In the genomic region with DNA sequence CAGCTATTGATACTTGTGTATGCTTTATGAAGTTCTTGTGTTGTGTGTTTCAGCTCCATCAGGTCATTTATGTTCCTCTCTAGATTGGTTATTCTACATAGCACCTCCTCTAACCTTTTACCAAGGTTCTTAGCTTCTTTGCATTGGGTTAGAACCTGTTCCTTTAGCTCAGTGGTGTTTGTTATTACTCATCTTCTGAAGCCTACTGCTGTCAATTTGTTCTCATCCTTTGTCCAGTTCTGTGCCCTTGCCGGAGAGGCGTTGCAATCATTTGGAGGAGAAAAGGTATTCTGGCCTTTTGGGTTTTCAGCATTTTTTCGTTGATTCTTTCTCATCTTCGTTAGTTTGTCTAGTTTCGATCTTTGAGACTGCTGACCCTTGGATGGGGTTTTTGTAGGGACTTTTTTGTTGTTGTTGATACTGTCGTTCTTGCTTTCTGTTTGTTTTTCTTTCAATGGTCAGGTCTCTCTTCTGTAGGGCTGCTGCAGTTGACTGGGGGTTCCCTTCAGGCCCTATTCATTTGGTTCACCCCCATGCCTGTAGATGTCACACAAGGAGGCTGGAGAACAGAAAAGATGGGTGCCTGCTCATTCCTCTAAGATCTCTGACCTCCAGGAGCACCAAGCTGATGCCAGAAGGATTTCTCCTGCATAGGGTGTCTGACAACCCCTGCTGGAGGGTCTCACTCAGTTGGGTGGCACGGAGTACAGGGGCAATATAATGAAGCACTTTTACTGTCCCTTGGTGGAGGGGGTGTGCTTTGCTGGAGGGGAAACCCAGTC, we compare ENCODE assay signal across 37 cellular contexts. TPM values are rescaled to one million over a fixed set of nuclear protein-coding genes. Genes with fewer than 3 reads are reported as not detected.
DNase-seq lines count a peak whose midpoint lies in the region; ATAC-seq and TF ChIP-seq lines count a peak whose summit lies in the region.
"Had no signal": no experiment of that assay in that cellular context is flagged by ENCODE, and none has a peak within 500 bp of the region (broad histone marks: within the 10 kb centered on the region; RNA-seq: fewer than 3 reads in every experiment).

No MANE protein-coding gene starts in this region.

- in situ Hi-C loops in gastrocnemius medialis (cut with MboI; ENCODE audit: low sequenced_read_pairs in 4 of 4), result no loop called here

- TF ChIP-seq POLR2A in gastrocnemius medialis (IDR thresholded peaks at IDR 0.05) (no peak), prostate gland (IDR thresholded peaks at IDR 0.05) (no peak)

- H3K36me3 ChIP-seq in gastrocnemius medialis, result no peaks in the 10 kb centered on the region
- no peaks in the 10 kb centered on the region for H3K36me3 ChIP-seq in prostate gland
- H3K36me3 ChIP-seq: esophagus muscularis mucosa, heart left ventricle, left ventricle myocardium inferior, neutrophil, sigmoid colon, tibial artery had no signal

- TF ChIP-seq CTCF in gastrocnemius medialis (IDR thresholded peaks at IDR 0.05 in 4 of 5, conservative IDR thresholded peaks at IDR 0.05 in 1 of 5) (no peak), prostate gland (IDR thresholded peaks at IDR 0.05) (no peak)

- ATAC-seq in GM18517 (IDR thresholded peaks at IDR 0.05; ENCODE audit: unreplicated experiment) (peak; percentile 64), GM19455 (IDR thresholded peaks at IDR 0.05; ENCODE audit: unreplicated experiment) (peak; percentile 71), HG02798 (IDR thresholded peaks at IDR 0.05; ENCODE audit: poor library complexity, unreplicated experiment) (peak; percentile 67), HG03439 (IDR thresholded peaks at IDR 0.05; ENCODE audit: unreplicated experiment) (peak; percentile 66), GM19395 (IDR thresholded peaks at IDR 0.05; ENCODE audit: unreplicated experiment) (no peak), gastrocnemius medialis (no peak)
- ATAC-seq: activated naive CD4-positive, alpha-beta T cell treated with anti-CD3 and anti-CD28 coated beads, Interleukin-2, amount 50 U/mL, for 72 hours; foreskin keratinocyte; heart left ventricle; psoas muscle; T-cell had no signal

- H3K4me3 ChIP-seq in gastrocnemius medialis (no peak overlapping the region), prostate gland (no peak overlapping the region)
- H3K4me3 ChIP-seq: dorsolateral prefrontal cortex, esophagus muscularis mucosa, heart left ventricle, left ventricle myocardium inferior, psoas muscle, sigmoid colon, tibial artery had no signal

- no peak for DNase-seq in gastrocnemius medialis
- DNase-seq in prostate gland (ENCODE audit: low spot score), result no peak
- DNase-seq in HK-2 (ENCODE audit: unreplicated experiment), result no peak
- DNase-seq: activated CD4-positive, alpha-beta T cell treated with anti-CD3 and anti-CD28 coated beads, Interleukin-2, amount 10 ng/mL, durations not matched to agents 24 days and 14 days; activated effector memory CD4-positive, alpha-beta T cell treated with Interleukin-2 at 50 U/mL for 16 hours; amygdala; CD4-positive, alpha-beta T cell; DMS 273 treated with DMSO at 0.1 percent for 48 hours; dorsolateral prefrontal cortex; foreskin keratinocyte; heart left ventricle; HFFc6; islet precursor cell; left ventricle myocardium inferior; MM.1S; NCI-H2029 treated with DMSO at 0.1 percent for 48 hours; NCI-H524 treated with DMSO at 0.1 percent for 48 hours; psoas muscle; sigmoid colon; stimulated activated CD4-positive, alpha-beta T cell treated with anti-CD3 and anti-CD28 coated beads, Interleukin-12 subunit alpha, Interleukin-12 subunit beta, amount 100 ng/mL, for 4 hours; stimulated activated CD4-positive, alpha-beta T cell treated with anti-CD3 and anti-CD28 coated beads, Interleukin-2, amount 100 ng/mL, for 48 hours; T-cell; tibial artery had no signal

- no peaks in the 10 kb centered on the region for H3K9me3 ChIP-seq in gastrocnemius medialis
- H3K9me3 ChIP-seq in prostate gland, result no peaks in the 10 kb centered on the region
- H3K9me3 ChIP-seq: neutrophil, psoas muscle, sigmoid colon had no signal

- H3K4me1 ChIP-seq in gastrocnemius medialis, result no peaks in the 10 kb centered on the region
- H3K4me1 ChIP-seq in prostate gland (replicated peaks), result no peaks in the 10 kb centered on the region
- H3K4me1 ChIP-seq: esophagus muscularis mucosa, foreskin keratinocyte, heart left ventricle, left ventricle myocardium inferior, psoas muscle, sigmoid colon, tibial artery had no signal

- intact Hi-C loops in gastrocnemius medialis (cut with DNase I; ENCODE audit: low total_unique reads), result no loop called here
- intact Hi-C loops in prostate gland (cut with DNase I), result no loop called here

- H3K27me3 ChIP-seq in gastrocnemius medialis, result no peaks in the 10 kb centered on the region
- H3K27me3 ChIP-seq in prostate gland (replicated peaks; ENCODE audit: insufficient read depth), result no peaks in the 10 kb centered on the region
- H3K27me3 ChIP-seq: dorsolateral prefrontal cortex, esophagus muscularis mucosa, foreskin keratinocyte, heart left ventricle, neutrophil, sigmoid colon, tibial artery had no signal

- 92% methylated on average over 7 of the region's 7 CpGs for WGBS in prostate gland

- H3K27ac ChIP-seq in gastrocnemius medialis, result no peak overlapping the region
- H3K27ac ChIP-seq in prostate gland, result no peak overlapping the region
- H3K27ac ChIP-seq: dorsolateral prefrontal cortex, esophagus muscularis mucosa, foreskin keratinocyte, heart left ventricle, KMS-11, left ventricle myocardium inferior, neutrophil, psoas muscle, sigmoid colon, tibial artery had no signal

RNA-seq across cellular contexts. Expression of a gene that starts 35.9 kb away (rescaled TPM):
- total RNA-seq in gastrocnemius medialis, result not detected
- 1 to 10 TPM; 1.5 to 4.1 TPM for total RNA-seq in prostate gland
- total RNA-seq: A673; activated CD4-positive, alpha-beta T cell treated with anti-CD3 and anti-CD28 coated beads, Interleukin-2, amount 10 ng/mL, durations not matched to agents 24 days and 14 days; activated CD8-positive, alpha-beta memory T cell treated with anti-CD3 and anti-CD28 coated beads for 36 hours; activated naive CD4-positive, alpha-beta T cell treated with anti-CD3 and anti-CD28 coated beads, Interleukin-2, amount 50 U/mL, for 72 hours; CD4-positive, alpha-beta T cell; chondrocyte; H1; heart left ventricle; HFFc6; left ventricle myocardium inferior; psoas muscle; sigmoid colon; T-cell; WTC11 had no signal

Comparison
In these comparisons a context has a peak if more than half of its experiments do, and no peak if none do; other contexts are left out.
1. ATAC-seq: peak in GM18517 (single experiment), GM19455 (single experiment), HG02798 (single experiment) and HG03439 (single experiment); none in GM19395 (single experiment) and gastrocnemius medialis (0 of 2).